Comparison of ENCODE assay signal across 8 cellular contexts in the genomic region with DNA sequence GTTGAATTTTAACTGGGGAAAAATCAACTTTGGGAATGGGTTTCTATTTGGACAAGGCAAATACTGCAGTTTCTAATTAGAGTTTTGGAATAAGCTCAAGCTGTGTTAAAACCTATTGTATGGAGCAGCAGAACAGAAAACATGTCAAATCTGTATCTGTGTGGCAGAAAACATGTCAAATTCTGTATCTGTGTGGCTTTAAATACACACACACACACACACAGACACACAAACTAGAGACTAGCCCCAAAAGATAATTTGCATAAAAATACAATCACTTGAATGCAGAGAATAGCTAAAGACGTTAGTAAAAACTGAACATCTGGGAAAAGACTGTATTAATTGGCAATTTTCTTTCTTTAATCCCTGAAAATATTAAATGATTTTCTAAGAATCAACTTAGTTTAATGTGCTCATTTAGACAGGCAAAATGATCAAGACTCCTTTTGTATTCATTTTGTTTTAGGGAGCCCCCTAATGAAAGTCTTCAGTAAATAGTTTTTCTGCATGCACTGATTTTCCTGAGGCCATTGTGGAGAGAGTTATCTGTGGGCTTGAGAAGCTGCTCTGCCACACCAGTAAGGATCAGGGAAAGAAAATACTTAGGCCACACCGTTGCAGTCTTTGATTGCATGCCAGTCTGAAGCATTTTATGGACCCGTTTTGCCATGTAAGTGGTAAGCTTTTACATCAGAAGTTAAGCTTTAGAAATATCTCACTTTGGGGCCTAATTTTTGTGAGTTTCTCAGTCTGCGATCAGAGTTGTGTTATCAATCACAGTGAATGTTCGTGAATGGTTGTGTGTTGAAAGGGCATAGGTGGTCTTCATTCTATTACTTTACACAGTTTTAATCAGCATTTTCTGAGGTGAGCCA. TPM values are rescaled to one million over a fixed set of nuclear protein-coding genes. Genes with fewer than 3 reads are reported as not detected.
DNase-seq lines count a peak whose midpoint lies in the region; ATAC-seq and TF ChIP-seq lines count a peak whose summit lies in the region.

No MANE protein-coding gene starts in this region.

- H3K9me3 ChIP-seq in CD4-positive, alpha-beta memory T cell (ENCODE audit: control insufficient read depth in 1 of 2, low read length in 2 of 2), result no peaks in the 10 kb centered on the region
- no peaks in the 10 kb centered on the region for H3K9me3 ChIP-seq in MG63
- no peaks in the 10 kb centered on the region for H3K9me3 ChIP-seq in colonic mucosa

- CTCF ChIA-PET in CD4-positive, alpha-beta memory T cell (lab: Charles Lee; ENCODE audit: partially characterized antibody), result interaction anchor here (0.7 to 2.0 kb wide), 2 partner anchors 79 to 323 kb away, joined by 3 to 4 read pairs; no protein-coding TSS in a partner anchor

- no peak for ATAC-seq in GM18511 (IDR thresholded peaks at IDR 0.05; ENCODE audit: unreplicated experiment)

- H3K27me3 ChIP-seq in CD4-positive, alpha-beta memory T cell (ENCODE audit: insufficient read depth, low read length), result no peaks in the 10 kb centered on the region
- H3K27me3 ChIP-seq in MG63 (no peaks in the 10 kb centered on the region), colonic mucosa (no peaks in the 10 kb centered on the region)

- peak overlapping the region in 7 of 8 donors; percentile 86 to 91 (median 90) for H3K4me3 Mint-ChIP-seq in CD4-positive, alpha-beta memory T cell
- H3K4me3 Mint-ChIP-seq in nephron progenitor cell, result peak overlapping the region; percentile 86

- H3K4me1 ChIP-seq in CD4-positive, alpha-beta memory T cell (ENCODE audit: insufficient read depth, low read length), result peaks cover 4% of the 10 kb centered on the region
- no peaks in the 10 kb centered on the region for H3K4me1 ChIP-seq in colonic mucosa

- intact Hi-C loops in CD4-positive, alpha-beta memory T cell (cut with micrococcal nuclease), result loop anchor here (5.0 kb wide), 1 partner anchor 321 kb away; no protein-coding TSS in a partner anchor
- intact Hi-C loops in colonic mucosa (cut with DNase I), result loop anchor here (5.0 kb wide), 2 partner anchors 164 to 326 kb away; no protein-coding TSS in a partner anchor

- H3K9ac ChIP-seq in colonic mucosa (ENCODE audit: low read depth in 2 of 2, low read length in 2 of 2), result peak overlapping the region in 1 of 2 donors; percentile 29

- peak overlapping the region in 1 of 7 donors; percentile 10 for H3K27ac Mint-ChIP-seq in CD4-positive, alpha-beta memory T cell
- H3K27ac Mint-ChIP-seq in nephron progenitor cell, result no peak overlapping the region

- peaks cover 7 to 18% (median 10%) of the 10 kb centered on the region in 4 donors for H3K4me1 Mint-ChIP-seq in CD4-positive, alpha-beta memory T cell
- H3K4me1 Mint-ChIP-seq in nephron progenitor cell, result peaks cover 47% of the 10 kb centered on the region

- no peak overlapping the region for H3K27ac ChIP-seq in CD4-positive, alpha-beta memory T cell (ENCODE audit: low read depth, low read length)
- no peak overlapping the region for H3K27ac ChIP-seq in colonic mucosa

- no peak overlapping the region for H3K4me3 ChIP-seq in CD4-positive, alpha-beta memory T cell (ENCODE audit: low read length in 2 of 2)
- H3K4me3 ChIP-seq in MG63 (peak overlapping the region; percentile 62), colonic mucosa (peak overlapping the region; percentile 78)

- H3K36me3 Mint-ChIP-seq in CD4-positive, alpha-beta memory T cell, result peaks cover 0 to 7% of the 10 kb centered on the region in 2 donors
- H3K36me3 Mint-ChIP-seq in nephron progenitor cell (ENCODE audit: low read depth), result no peaks in the 10 kb centered on the region

- POLR2A ChIA-PET in CD4-positive, alpha-beta memory T cell (lab: Charles Lee; ENCODE audit: partially characterized antibody), result interaction anchor here (0.7 to 1.1 kb wide), 2 partner anchors 14 to 201 kb away, joined by 3 read pairs; a partner anchor contains a TSS

- no peaks in the 10 kb centered on the region for H3K36me3 ChIP-seq in CD4-positive, alpha-beta memory T cell (ENCODE audit: insufficient read depth, low read length)
- H3K36me3 ChIP-seq in MG63 (no peaks in the 10 kb centered on the region), colonic mucosa (no peaks in the 10 kb centered on the region)

- DNase-seq in CD4-positive, alpha-beta memory T cell, result no peak
- DNase-seq in MG63, result no peak
- no peak for DNase-seq in colonic mucosa
- DNase-seq in nephron progenitor cell, result no peak
- DNase-seq in NCI-H446 (lab: John Stamatoyannopoulos, UW), result no peak
- DNase-seq in putamen (ENCODE audit: low spot score), result no peak
- DNase-seq in SKM-1 treated with dmso at 0.1 percent for 144 hours (lab: John Stamatoyannopoulos, UW; ENCODE audit: unreplicated experiment), result no peak

- peaks cover 0 to 4% of the 10 kb centered on the region in 2 donors for H3K27me3 Mint-ChIP-seq in CD4-positive, alpha-beta memory T cell
- peaks cover 8% of the 10 kb centered on the region for H3K27me3 Mint-ChIP-seq in nephron progenitor cell (ENCODE audit: low read depth, poor library complexity)

- no peak for TF ChIP-seq CTCF in colonic mucosa (IDR thresholded peaks at IDR 0.05)
- no peak for TF ChIP-seq CTCF in nephron progenitor cell (IDR thresholded peaks at IDR 0.05)

- H3K9me3 Mint-ChIP-seq in CD4-positive, alpha-beta memory T cell, result peaks cover 0 to 2% (median 0%) of the 10 kb centered on the region in 8 donors
- H3K9me3 Mint-ChIP-seq in nephron progenitor cell, result no peaks in the 10 kb centered on the region

RNA-seq across cellular contexts. Expression of a gene that starts 2.2 kb away (rescaled TPM):
- total RNA-seq in CD4-positive, alpha-beta memory T cell, result 1 to 10 TPM; 5.9 to 6.6 TPM
- 1 to 10 TPM; 5.2 to 6.1 TPM for polyA plus RNA-seq in CD4-positive, alpha-beta memory T cell
- total RNA-seq in MG63 (2014; rRNA removed; shearing (Covaris generic); ENCODE audit: low replicate concordance), result 26.6 and 27.2 TPM in 2 replicates
- 100 to 1,000 TPM; 151 to 187 TPM for total RNA-seq in colonic mucosa

Comparison
In these comparisons a context has a peak if more than half of its experiments do, and no peak if none do; other contexts are left out.
1. H3K4me3 ChIP-seq: peak in MG63 (single experiment) and colonic mucosa (single experiment); none in CD4-positive, alpha-beta memory T cell (0 of 2).